In genomic region chr14:85420707-85421106, GRCh38 we compare ENCODE assay signal across 20 cellular contexts.
"Had no signal": no experiment of that assay in that cellular context is flagged by ENCODE, and none has a peak within 500 bp of the region (broad histone marks: within the 10 kb centered on the region; RNA-seq: fewer than 3 reads in every experiment).

No MANE protein-coding gene starts in this region.

- FAIRE-seq: kidney had no signal

- H3K4me1 ChIP-seq: colonic mucosa, gastrocnemius medialis, left ventricle myocardium inferior, lower lobe of right lung, psoas muscle, right lobe of liver, testis, upper lobe of right lung, vagina had no signal

- H3K27ac ChIP-seq: colonic mucosa, gastrocnemius medialis, left ventricle myocardium inferior, lower lobe of right lung, neutrophil, psoas muscle, right lobe of liver, testis, tibial nerve, upper lobe of right lung, vagina had no signal

- DNase-seq: colonic mucosa; dermis blood vessel endothelial cell; gastrocnemius medialis; immature natural killer cell; kidney; left cardiac atrium; left ventricle myocardium inferior; lower lobe of right lung; mesendoderm; naive B cell; psoas muscle; retina; right lobe of liver; stimulated activated CD4-positive, alpha-beta T cell treated with anti-CD3 and anti-CD28 coated beads, Interleukin-4, amount 100 ng/mL, for 1 hour; stimulated activated naive CD8-positive, alpha-beta T cell treated with anti-CD3 and anti-CD28 coated beads, Interleukin-15, amount 100 ng/mL, for 72 hours; testis; upper lobe of right lung had no signal

- H3K36me3 ChIP-seq: colonic mucosa, gastrocnemius medialis, left ventricle myocardium inferior, lower lobe of right lung, neutrophil, right lobe of liver, tibial nerve, upper lobe of right lung, vagina had no signal

- H3K4me3 ChIP-seq: colonic mucosa, gastrocnemius medialis, left ventricle myocardium inferior, lower lobe of right lung, psoas muscle, right lobe of liver, testis, tibial nerve, upper lobe of right lung, vagina had no signal

- H3K9me3 ChIP-seq: colonic mucosa, gastrocnemius medialis, left ventricle myocardium inferior, lower lobe of right lung, neutrophil, psoas muscle, right lobe of liver, testis, tibial nerve, upper lobe of right lung, vagina had no signal

- H3K27me3 ChIP-seq: colonic mucosa, gastrocnemius medialis, neutrophil, right lobe of liver, testis, tibial nerve, upper lobe of right lung, vagina had no signal
